Comparison of ENCODE assay signal across 9 cellular contexts in genomic region chr4:10123227-10124101, GRCh38. TPM values are rescaled to one million over a fixed set of nuclear protein-coding genes. Genes with fewer than 3 reads are reported as not detected.
DNase-seq lines count a peak whose midpoint lies in the region; ATAC-seq and TF ChIP-seq lines count a peak whose summit lies in the region.
"Had no signal": no experiment of that assay in that cellular context is flagged by ENCODE, and none has a peak within 500 bp of the region (broad histone marks: within the 10 kb centered on the region; RNA-seq: fewer than 3 reads in every experiment).

No MANE protein-coding gene starts in this region.

- no peaks in the 10 kb centered on the region for H3K36me3 ChIP-seq in WERI-Rb-1
- H3K36me3 ChIP-seq in left ventricle myocardium inferior: no peaks in the 10 kb centered on the region

- CTCF ChIA-PET in activated CD4-positive, alpha-beta T cell treated with anti-CD3 and anti-CD28 coated beads for 36 hours (lab: Charles Lee): no interaction called here
- CTCF ChIA-PET in HEK293T (lab: Yijun Ruan, JAX): no interaction called here

- H3K27ac Mint-ChIP-seq in activated CD4-positive, alpha-beta T cell treated with anti-CD3 and anti-CD28 coated beads for 36 hours: peak overlapping the region; percentile 53
- H3K27ac Mint-ChIP-seq: B cell had no signal

- H3K36me3 Mint-ChIP-seq in activated CD4-positive, alpha-beta T cell treated with anti-CD3 and anti-CD28 coated beads for 36 hours (ENCODE audit: low read depth): no peaks in the 10 kb centered on the region

- peaks cover 20% of the 10 kb centered on the region for H3K4me1 ChIP-seq in left ventricle myocardium inferior

- peak; percentile 57 for DNase-seq in activated CD4-positive, alpha-beta T cell treated with anti-CD3 and anti-CD28 coated beads for 36 hours
- no peak for DNase-seq in activated CD4-positive, alpha-beta T cell treated with anti-CD3 and anti-CD28 coated beads for 1 hour
- DNase-seq in WERI-Rb-1: peak; percentile 53
- no peak for DNase-seq in left ventricle myocardium inferior
- peak; percentile 41 for DNase-seq in stimulated activated CD8-positive, alpha-beta memory T cell treated with anti-CD3 and anti-CD28 coated beads, Interleukin-4, amount 100 ng/mL, for 48 hours
- no peak for DNase-seq in HEK293T (ENCODE audit: extremely low spot score)
- DNase-seq in D341Med (ENCODE audit: low spot score): no peak

- peak; percentile 84 for ATAC-seq in activated CD4-positive, alpha-beta T cell treated with anti-CD3 and anti-CD28 coated beads for 36 hours
- no peak for ATAC-seq in GM18517 (IDR thresholded peaks at IDR 0.05; ENCODE audit: unreplicated experiment)

- H3K27me3 Mint-ChIP-seq in activated CD4-positive, alpha-beta T cell treated with anti-CD3 and anti-CD28 coated beads for 36 hours: no peaks in the 10 kb centered on the region

- H3K27me3 ChIP-seq in WERI-Rb-1 (ENCODE audit: insufficient read depth, low read depth, severe bottlenecking) (no peaks in the 10 kb centered on the region), left ventricle myocardium inferior (ENCODE audit: low read depth) (no peaks in the 10 kb centered on the region)

- H3K4me3 Mint-ChIP-seq in activated CD4-positive, alpha-beta T cell treated with anti-CD3 and anti-CD28 coated beads for 36 hours: no peak overlapping the region
- H3K4me3 Mint-ChIP-seq: B cell had no signal

- no peaks in the 10 kb centered on the region for H3K9me3 Mint-ChIP-seq in activated CD4-positive, alpha-beta T cell treated with anti-CD3 and anti-CD28 coated beads for 36 hours (ENCODE audit: low read depth)

- no peak overlapping the region for H3K4me3 ChIP-seq in WERI-Rb-1 (ENCODE audit: low read depth, low read length)
- H3K4me3 ChIP-seq in left ventricle myocardium inferior: no peak overlapping the region

- H3K9me3 ChIP-seq in WERI-Rb-1 (ENCODE audit: severe bottlenecking): no peaks in the 10 kb centered on the region
- no peaks in the 10 kb centered on the region for H3K9me3 ChIP-seq in left ventricle myocardium inferior (replicated peaks)

- POLR2A ChIA-PET in activated CD4-positive, alpha-beta T cell treated with anti-CD3 and anti-CD28 coated beads for 36 hours (lab: Charles Lee): interaction anchor here (1.0 kb wide), 1 partner anchor 36 kb away, joined by 3 read pairs; no protein-coding TSS in a partner anchor
- POLR2A ChIA-PET in HEK293T (lab: Yijun Ruan, JAX): no interaction called here

- H3K27ac ChIP-seq in WERI-Rb-1: no peak overlapping the region
- H3K27ac ChIP-seq in left ventricle myocardium inferior (replicated peaks): peak overlapping the region; percentile 60

- peaks cover 59% of the 10 kb centered on the region for H3K4me1 Mint-ChIP-seq in activated CD4-positive, alpha-beta T cell treated with anti-CD3 and anti-CD28 coated beads for 36 hours

- TF ChIP-seq CTCF in WERI-Rb-1 (IDR thresholded peaks at IDR 0.05; ENCODE audit: low read depth, low read length) (no peak), left ventricle myocardium inferior (IDR thresholded peaks at IDR 0.05; ENCODE audit: borderline replicate concordance) (no peak)

- intact Hi-C loops in activated CD4-positive, alpha-beta T cell treated with anti-CD3 and anti-CD28 coated beads for 36 hours (cut with DNase I, micrococcal nuclease): no loop called here
- intact Hi-C loops in left ventricle myocardium inferior (cut with micrococcal nuclease): no loop called here

TF ChIP-seq in HEK293T, 16 proteins besides CTCF, POLR2A, EP300 and RAD21:
- TF ChIP-seq NFRKB (IDR thresholded peaks at IDR 0.05) (no peak), L3MBTL2 (conservative IDR thresholded peaks at IDR 0.05) (no peak), PKNOX1 (IDR thresholded peaks at IDR 0.05) (no peak), HDGF (IDR thresholded peaks at IDR 0.05; ENCODE audit: borderline replicate concordance) (no peak), SUZ12 (IDR thresholded peaks at IDR 0.05) (no peak), FOXK2 (IDR thresholded peaks at IDR 0.05) (no peak), BHLHE40 (IDR thresholded peaks at IDR 0.05; ENCODE audit: borderline replicate concordance) (no peak)
TF ChIP-seq in HEK293T: peak in this region for 0.

RNA-seq across cellular contexts. Expression of gene WDR1, which starts 6.9 kb away (rescaled TPM):
- 100 to 1,000 TPM; 308 to 354 TPM for total RNA-seq in activated CD4-positive, alpha-beta T cell treated with anti-CD3 and anti-CD28 coated beads for 36 hours
- 157 TPM for total RNA-seq in left ventricle myocardium inferior

Comparison
In these comparisons a context has a peak if more than half of its experiments do, and no peak if none do; other contexts are left out.
1. DNase-seq: peak in activated CD4-positive, alpha-beta T cell treated with anti-CD3 and anti-CD28 coated beads for 36 hours (single experiment), WERI-Rb-1 (single experiment) and stimulated activated CD8-positive, alpha-beta memory T cell treated with anti-CD3 and anti-CD28 coated beads, Interleukin-4, amount 100 ng/mL, for 48 hours (single experiment); none in activated CD4-positive, alpha-beta T cell treated with anti-CD3 and anti-CD28 coated beads for 1 hour (single experiment), left ventricle myocardium inferior (single experiment), HEK293T (single experiment) and D341Med (single experiment).